Comparison of ENCODE assay signal across 1 cellular context in genomic region chr22:20241579-20242392, GRCh38.
TF ChIP-seq lines count a peak whose summit lies in the region.

No MANE protein-coding gene starts in this region.

TF ChIP-seq in H1, 55 proteins besides CTCF, POLR2A, EP300 and RAD21:
- TF ChIP-seq CBX8 (IDR thresholded peaks at IDR 0.05; ENCODE audit: borderline replicate concordance, low read depth, low read length) (no peak), NRF1 (IDR thresholded peaks at IDR 0.05; ENCODE audit: low read depth, low read length) (no peak), SIX5 (IDR thresholded peaks at IDR 0.05; ENCODE audit: low read depth, low read length) (no peak), CHD1 (IDR thresholded peaks at IDR 0.05; ENCODE audit: low read depth, low read length) (no peak), CTBP2 (IDR thresholded peaks at IDR 0.05; ENCODE audit: borderline replicate concordance, insufficient read depth, insufficient read length, low read length) (no peak), SIN3A (conservative IDR thresholded peaks at IDR 0.05 in 1 of 2, IDR thresholded peaks at IDR 0.05 in 1 of 2; ENCODE audit: low read depth in 1 of 2, low read length in 2 of 2) (no peak), TAF1 (IDR thresholded peaks at IDR 0.05; ENCODE audit: low read depth, low read length) (no peak), RNF2 (IDR thresholded peaks at IDR 0.05; ENCODE audit: borderline replicate concordance, low read depth, low read length, missing control alignments, poor library complexity, severe bottlenecking) (no peak), EGR1 (IDR thresholded peaks at IDR 0.05; ENCODE audit: borderline replicate concordance, low read depth, low read length) (no peak), CHD2 (IDR thresholded peaks at IDR 0.05; ENCODE audit: low read length) (no peak), USF2 (IDR thresholded peaks at IDR 0.05; ENCODE audit: low read length) (no peak), KDM4A (IDR thresholded peaks at IDR 0.05; ENCODE audit: low read depth, low read length, severe bottlenecking) (no peak), POU5F1 (IDR thresholded peaks at IDR 0.05; ENCODE audit: low read depth, low read length) (no peak), POLR2AphosphoS5 (IDR thresholded peaks at IDR 0.05; ENCODE audit: low read depth, low read length) (no peak)
TF ChIP-seq in H1: peak in this region for 0.
